14 cellular contexts compared by ENCODE assay signal in genomic region chr2:149989447-149990063, GRCh38.
A peak's percentile ranks its signal among the peaks of the same experiment; 100 is the strongest.
DNase-seq lines count a peak whose midpoint lies in the region; ATAC-seq, FAIRE-seq and TF ChIP-seq lines count a peak whose summit lies in the region.
"Had no signal": no experiment of that assay in that cellular context is flagged by ENCODE, and none has a peak within 500 bp of the region (broad histone marks: within the 10 kb centered on the region; RNA-seq: fewer than 3 reads in every experiment).

No MANE protein-coding gene starts in this region.

- H3K36me3 ChIP-seq in keratinocyte (ENCODE audit: control insufficient read depth in 2 of 2, extremely low read depth in 1 of 2, insufficient read depth in 2 of 2, low read length in 2 of 2) (no peaks in the 10 kb centered on the region), aorta (ENCODE audit: control insufficient read depth in 1 of 2, insufficient read depth in 2 of 2, low read length in 1 of 2) (no peaks in the 10 kb centered on the region)

- H3K9me3 ChIP-seq in keratinocyte (ENCODE audit: control insufficient read depth, low read depth, low read length) (no peaks in the 10 kb centered on the region), aorta (ENCODE audit: control insufficient read depth, low read length) (no peaks in the 10 kb centered on the region)

- no peaks in the 10 kb centered on the region for H3K27me3 ChIP-seq in keratinocyte (ENCODE audit: control insufficient read depth, extremely low read depth, insufficient read depth, low read length)
- H3K27me3 ChIP-seq in aorta (ENCODE audit: control insufficient read depth in 1 of 2, insufficient read depth in 2 of 2, low read length in 1 of 2) = no peaks in the 10 kb centered on the region

- H3K27ac ChIP-seq in keratinocyte (ENCODE audit: control insufficient read depth, insufficient read depth, low read length) (peak overlapping the region; percentile 37), aorta (ENCODE audit: low read depth in 1 of 2, low read length in 2 of 2) (peak overlapping the region; percentile 36 to 76)

- TF ChIP-seq CTCF in astrocyte of the spinal cord (IDR thresholded peaks at IDR 0.05; ENCODE audit: low read depth, low read length) (no peak), keratinocyte (optimal IDR thresholded peaks at IDR 0.05 in 1 of 3, IDR thresholded peaks at IDR 0.05 in 1 of 3, conservative IDR thresholded peaks at IDR 0.05 in 1 of 3; ENCODE audit: extremely low read depth in 1 of 3, insufficient read depth in 2 of 3, low read length in 3 of 3) (no peak)

- no peak overlapping the region for H2AFZ ChIP-seq in keratinocyte (ENCODE audit: control insufficient read depth, low read length)

- ATAC-seq in aorta (ENCODE audit: low FRiP score) = no peak
- ATAC-seq: K562 had no signal

- no peaks in the 10 kb centered on the region for H4K20me1 ChIP-seq in keratinocyte (ENCODE audit: control insufficient read depth, extremely low read depth, insufficient read depth, low read length)

- peak; percentile 81 for FAIRE-seq in keratinocyte (lab: Jason Lieb, UNC)
- FAIRE-seq: K562, small intestine had no signal

- no peak overlapping the region for H3K9ac ChIP-seq in keratinocyte (ENCODE audit: control insufficient read depth, extremely low read depth, insufficient read depth, low read length)

- H3K4me2 ChIP-seq in keratinocyte (ENCODE audit: control insufficient read depth, extremely low read depth, insufficient read depth, low read depth, low read length) = peak overlapping the region; percentile 50

- dilution Hi-C loops in keratinocyte (cut with MboI; ENCODE audit: extremely low pct_ligation_motif_present, low sequenced_read_pairs) = no loop called here

- no peaks in the 10 kb centered on the region for H3K79me2 ChIP-seq in keratinocyte (ENCODE audit: control insufficient read depth, insufficient read depth, low read length)

- H3K4me1 ChIP-seq in keratinocyte (ENCODE audit: control insufficient read depth, extremely low read depth, insufficient read depth, low read length) (peaks cover 26% of the 10 kb centered on the region), aorta (ENCODE audit: control insufficient read depth in 1 of 2, insufficient read depth in 2 of 2, low read length in 2 of 2) (peaks cover 9 to 20% of the 10 kb centered on the region in 2 donors)

- peak; percentile 60 for DNase-seq in SIG-M5 treated with dmso at 0.1 percent for 504 hours (lab: John Stamatoyannopoulos, UW; ENCODE audit: unreplicated experiment)
- DNase-seq in SIG-M5 (lab: John Stamatoyannopoulos, UW) = no peak
- DNase-seq in astrocyte of the spinal cord (ENCODE audit: low read depth, low spot score) = peak; percentile 29
- DNase-seq in keratinocyte (ENCODE audit: low read depth, low spot score) = peak; percentile 55
- DNase-seq in aorta = no peak
- DNase-seq in DMS79 (lab: John Stamatoyannopoulos, UW) = no peak
- DNase-seq in stimulated activated CD4-positive, alpha-beta T cell treated with anti-CD3 and anti-CD28 coated beads, Interleukin-1b, Interleukin-23, amount 100 ng/mL, for 48 hours = no peak
- no peak for DNase-seq in posterior vena cava (ENCODE audit: low spot score)
- DNase-seq: 8988T; activated T-cell treated with anti-CD3 and anti-CD28 coated beads, Interleukin-2, amount 50 U/mL, for 1 hour; hippocampal formation; OCI-M1; small intestine had no signal

- H3K4me3 ChIP-seq in astrocyte of the spinal cord (ENCODE audit: low read depth, low read length) = no peak overlapping the region
- H3K4me3 ChIP-seq in keratinocyte (ENCODE audit: control insufficient read depth in 2 of 3, extremely low read depth in 1 of 3, insufficient read depth in 2 of 3, low read depth in 1 of 3, low read length in 3 of 3) = no peak overlapping the region
- H3K4me3 ChIP-seq in aorta (ENCODE audit: low read length in 2 of 2) = no peak overlapping the region
- H3K4me3 ChIP-seq: K562 had no signal

- 2% methylated on average over 2 of the region's 2 CpGs for WGBS in aorta, 2 donors

- H3K9me1 ChIP-seq in keratinocyte (ENCODE audit: control insufficient read depth, extremely low read depth, insufficient read depth, low read length) = no peaks in the 10 kb centered on the region

- in situ Hi-C loops in astrocyte of the spinal cord (cut with HindIII; ENCODE audit: low sequenced_read_pairs) = no loop called here

- intact Hi-C loops in aorta (cut with DNase I) (loop anchor here in 1 of 2 donors (5.0 kb wide), 2 partner anchors 392 to 498 kb away; partner anchors contain the start of gene RND3), posterior vena cava (cut with DNase I) (no loop called here)

Comparison
In these comparisons a context has a peak if more than half of its experiments do, and no peak if none do; other contexts are left out.
1. DNase-seq: peak in SIG-M5 treated with dmso at 0.1 percent for 504 hours (single experiment), astrocyte of the spinal cord (single experiment) and keratinocyte (single experiment); none in SIG-M5 (single experiment), aorta (0 of 2), DMS79 (single experiment), stimulated activated CD4-positive, alpha-beta T cell treated with anti-CD3 and anti-CD28 coated beads, Interleukin-1b, Interleukin-23, amount 100 ng/mL, for 48 hours (single experiment) and posterior vena cava (single experiment).